ENCODE assay signal across 19 cellular contexts in the genomic region with DNA sequence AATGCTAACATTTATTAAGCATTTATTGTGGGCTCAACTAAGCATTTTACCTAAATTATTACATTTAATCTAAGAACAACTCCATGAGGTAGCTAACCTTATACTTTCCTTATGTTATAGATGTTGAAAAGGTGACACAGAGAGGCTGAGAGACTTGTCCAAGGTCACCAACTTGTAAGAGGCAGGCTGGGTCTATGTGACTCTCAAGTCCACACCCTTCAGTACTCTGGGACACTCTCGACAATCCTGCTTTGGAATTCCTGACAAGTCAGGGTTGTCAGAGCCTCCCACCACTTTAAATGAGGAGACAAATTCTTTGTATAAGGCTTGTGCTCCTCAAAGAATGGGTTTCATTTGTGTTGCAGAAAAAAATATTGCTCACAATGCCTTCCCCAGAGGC.
DNase-seq lines count a peak whose midpoint lies in the region; ATAC-seq and TF ChIP-seq lines count a peak whose summit lies in the region.
"Had no signal": no experiment of that assay in that cellular context is flagged by ENCODE, and none has a peak within 500 bp of the region (broad histone marks: within the 10 kb centered on the region; RNA-seq: fewer than 3 reads in every experiment).

No MANE protein-coding gene starts in this region.

- no peak for DNase-seq in left ventricle myocardium superior
- no peak for DNase-seq in right atrium auricular region (ENCODE audit: low spot score)
- peak; percentile 3 for DNase-seq in ecto neural progenitor cell (ENCODE audit: low spot score)
- DNase-seq in mesendoderm: peak; percentile 45
- DNase-seq in transverse colon: no peak
- no peak for DNase-seq in LoVo (ENCODE audit: low spot score)
- DNase-seq in activated CD4-positive, CD25-positive, alpha-beta regulatory T cell (lab: John Stamatoyannopoulos, UW): no peak
- DNase-seq: ACHN; C1 segment of cervical spinal cord; CD4-positive, CD25-positive, alpha-beta regulatory T cell; CD8-positive, alpha-beta memory T cell; COR-L47; DMS79 treated with DMSO at 0.1 percent for 48 hours; GF-D8; GOT3; HFFc6; IMR-90 had no signal

- H2AK5ac ChIP-seq in mesendoderm (ENCODE audit: low read length): no peak overlapping the region

- H2BK15ac ChIP-seq in mesendoderm (replicated peaks; ENCODE audit: low read depth): no peak overlapping the region

- H2BK5ac ChIP-seq in mesendoderm (ENCODE audit: low read length): no peak overlapping the region

- TF ChIP-seq POLR2A in transverse colon (IDR thresholded peaks at IDR 0.05): no peak

- H3K4me3 ChIP-seq in right atrium auricular region (no peak overlapping the region), mesendoderm (ENCODE audit: low read length) (no peak overlapping the region), transverse colon (no peak overlapping the region)

- H3K79me1 ChIP-seq in mesendoderm (ENCODE audit: low read length): no peaks in the 10 kb centered on the region

- H3K23ac ChIP-seq in mesendoderm (ENCODE audit: low read length): no peak overlapping the region

- in situ Hi-C loops in transverse colon (cut with MboI; ENCODE audit: low pct_ligation_motif_present in 1 of 4, low pct_unique_long_range_greater_than_20kb in 1 of 4, low sequenced_read_pairs in 3 of 4): no loop called here

- H4K8ac ChIP-seq in mesendoderm (ENCODE audit: low read depth, low read length): no peak overlapping the region

- peaks cover 0 to 5% of the 10 kb centered on the region in 2 donors for H3K4me1 ChIP-seq in right atrium auricular region
- no peaks in the 10 kb centered on the region for H3K4me1 ChIP-seq in mesendoderm (ENCODE audit: control insufficient read depth, low read depth, low read length)
- H3K4me1 ChIP-seq in transverse colon: no peaks in the 10 kb centered on the region

- no peak overlapping the region for H3K9ac ChIP-seq in mesendoderm (ENCODE audit: low read length)

- no peak overlapping the region for H3K4ac ChIP-seq in mesendoderm (ENCODE audit: low read depth, low read length)

- no peak overlapping the region for H3K27ac ChIP-seq in right atrium auricular region
- no peak overlapping the region for H3K27ac ChIP-seq in mesendoderm (ENCODE audit: low read depth, low read length)
- no peak overlapping the region for H3K27ac ChIP-seq in transverse colon

- H3K79me2 ChIP-seq in mesendoderm (ENCODE audit: control insufficient read depth, insufficient read depth, low read length): no peaks in the 10 kb centered on the region

- ATAC-seq in left ventricle myocardium superior: peak; percentile 65
- ATAC-seq: HCT116 had no signal

- H3K27me3 ChIP-seq in right atrium auricular region: no peaks in the 10 kb centered on the region
- H3K27me3 ChIP-seq in mesendoderm (ENCODE audit: insufficient read depth, low read length, poor library complexity): no peaks in the 10 kb centered on the region
- peaks cover 1% of the 10 kb centered on the region for H3K27me3 ChIP-seq in transverse colon
- H3K27me3 ChIP-seq: BE2C had no signal

- no peak overlapping the region for H4K5ac ChIP-seq in mesendoderm (ENCODE audit: low read length)

- intact Hi-C loops in left ventricle myocardium superior (cut with micrococcal nuclease): no loop called here
- intact Hi-C loops in transverse colon (cut with DNase I; ENCODE audit: low total_unique reads): loop anchor here (1.0 kb wide), 1 partner anchor 34 kb away; no protein-coding TSS in a partner anchor

- TF ChIP-seq CTCF in right atrium auricular region (IDR thresholded peaks at IDR 0.05) (no peak), transverse colon (IDR thresholded peaks at IDR 0.05) (no peak)

- no peak for TF ChIP-seq EP300 in transverse colon (IDR thresholded peaks at IDR 0.05; ENCODE audit: low read depth)

- H3K4me2 ChIP-seq in mesendoderm (ENCODE audit: low read length): no peak overlapping the region

- no peak overlapping the region for H3K56ac ChIP-seq in mesendoderm (ENCODE audit: low read length)

- H3K18ac ChIP-seq in mesendoderm (ENCODE audit: low read length): no peak overlapping the region

- no CpG with 5 or more reads among the region's 1 CpG for WGBS in mesendoderm (ENCODE audit: extremely low coverage, insufficient coverage, low lambda C conversion rate)
- 20 to 31% methylated on average over 1 of the region's 1 CpG for WGBS in transverse colon (ENCODE audit: low coverage in 1 of 2), 2 donors

- H2BK120ac ChIP-seq in mesendoderm (ENCODE audit: low read depth, low read length): no peak overlapping the region

- no peaks in the 10 kb centered on the region for H3K9me3 ChIP-seq in right atrium auricular region
- H3K9me3 ChIP-seq in transverse colon: no peaks in the 10 kb centered on the region
- H3K9me3 ChIP-seq: BE2C had no signal

- no peaks in the 10 kb centered on the region for H3K36me3 ChIP-seq in right atrium auricular region
- H3K36me3 ChIP-seq in mesendoderm (ENCODE audit: control insufficient read depth, insufficient read depth, low read length): no peaks in the 10 kb centered on the region
- no peaks in the 10 kb centered on the region for H3K36me3 ChIP-seq in transverse colon
- H3K36me3 ChIP-seq: BE2C had no signal

Comparison
In these comparisons a context has a peak if more than half of its experiments do, and no peak if none do; other contexts are left out.
1. DNase-seq: peak in ecto neural progenitor cell (single experiment) and mesendoderm (single experiment); none in left ventricle myocardium superior (single experiment), right atrium auricular region (single experiment), transverse colon (single experiment), LoVo (single experiment) and activated CD4-positive, CD25-positive, alpha-beta regulatory T cell (0 of 4).